In the genomic region with DNA sequence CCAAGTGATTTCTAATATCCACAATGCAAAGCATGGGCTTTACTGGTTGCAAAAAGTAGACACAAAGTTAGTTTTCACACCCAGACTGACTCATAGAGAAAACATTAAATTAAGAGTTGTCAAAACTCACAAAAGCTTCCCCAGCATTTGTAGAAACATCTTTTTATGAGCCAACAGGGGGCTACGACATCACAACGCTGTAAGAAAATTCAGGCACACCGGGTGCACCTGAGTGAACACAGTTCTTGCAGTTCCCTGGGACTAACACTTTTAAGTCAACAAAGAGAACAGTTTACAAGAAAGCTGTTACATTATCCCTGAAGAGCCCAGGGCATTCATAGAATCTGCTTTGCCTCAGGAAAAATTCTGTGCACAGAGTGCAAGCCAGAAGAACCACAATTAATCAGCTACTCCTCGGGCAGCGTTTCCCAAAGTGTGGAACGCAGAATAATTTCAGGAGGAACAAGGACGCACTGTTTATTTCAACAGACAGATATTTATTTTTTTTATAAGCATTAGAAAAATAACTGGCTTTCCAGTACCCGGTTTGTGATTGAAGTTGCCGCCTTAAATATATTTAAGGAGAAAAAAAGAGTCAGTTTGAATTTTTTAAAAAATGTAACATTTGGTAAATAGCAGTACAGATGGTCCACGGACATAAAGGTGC, we compare ENCODE assay signal across 7 cellular contexts. TPM values are rescaled to one million over a fixed set of nuclear protein-coding genes. Genes with fewer than 3 reads are reported as not detected.
A peak's percentile ranks its signal among the peaks of the same experiment; 100 is the strongest.
DNase-seq lines count a peak whose midpoint lies in the region; ATAC-seq and TF ChIP-seq lines count a peak whose summit lies in the region.

No MANE protein-coding gene starts in this region.

- dilution Hi-C loops in mammary epithelial cell (cut with HindIII; ENCODE audit: low sequenced_read_pairs) = no loop called here

- H3K27ac ChIP-seq in mammary epithelial cell (ENCODE audit: insufficient read depth, low read depth, low read length) (peak overlapping the region; percentile 87), uterus (peak overlapping the region; percentile 95 to 98)

- peaks cover 8% of the 10 kb centered on the region for H4K20me1 ChIP-seq in mammary epithelial cell (ENCODE audit: insufficient read depth, low read length)

- peak overlapping the region; percentile 41 for H3K27ac Mint-ChIP-seq in memory B cell

- peak overlapping the region; percentile 88 for H3K4me2 ChIP-seq in mammary epithelial cell (ENCODE audit: insufficient read depth, low read depth, low read length)

- H2AFZ ChIP-seq in mammary epithelial cell (ENCODE audit: low read depth, low read length) = peak overlapping the region; percentile 94

- H3K36me3 ChIP-seq in MG63 = peaks cover 6% of the 10 kb centered on the region; the same call in 1 of the 2 replicates
- no peaks in the 10 kb centered on the region for H3K36me3 ChIP-seq in mammary epithelial cell (ENCODE audit: insufficient read depth, low read length)
- H3K36me3 ChIP-seq in uterus = no peaks in the 10 kb centered on the region

- no peaks in the 10 kb centered on the region for H3K9me3 ChIP-seq in MG63
- H3K9me3 ChIP-seq in mammary epithelial cell (replicated peaks; ENCODE audit: insufficient read depth, low read length) = no peaks in the 10 kb centered on the region
- H3K9me3 ChIP-seq in uterus = no peaks in the 10 kb centered on the region

- H3K27me3 Mint-ChIP-seq in memory B cell = no peaks in the 10 kb centered on the region

- H3K9ac ChIP-seq in mammary epithelial cell (ENCODE audit: insufficient read depth, low read length) = peak overlapping the region; percentile 84

- BruUV-seq in mammary epithelial cell (replicated peaks; lab: Mats Ljungman, UMichigan) = no TSS peak

- in situ Hi-C loops in mammary epithelial cell (cut with MboI; ENCODE audit: low sequenced_read_pairs in 2 of 2) = loop anchor here in 1 of 2 donors (25.0 kb wide), 1 partner anchor 276 kb away; the partner anchor contains the start of gene UBE2C

- H3K4me1 ChIP-seq in mammary epithelial cell (ENCODE audit: insufficient read depth, low read length) (peaks cover 20% of the 10 kb centered on the region), uterus (peaks cover 0 to 14% of the 10 kb centered on the region in 2 donors)

- H3K36me3 Mint-ChIP-seq in memory B cell = peaks cover 5% of the 10 kb centered on the region

- H3K4me3 Mint-ChIP-seq in memory B cell = peak overlapping the region; percentile 86

- peaks cover 37% of the 10 kb centered on the region for H3K4me1 Mint-ChIP-seq in memory B cell

- ATAC-seq in memory B cell (ENCODE audit: low read depth) = no peak

- TF ChIP-seq CTCF in mammary epithelial cell (conservative IDR thresholded peaks at IDR 0.05 in 1 of 2, IDR thresholded peaks at IDR 0.05 in 1 of 2; ENCODE audit: extremely low read depth in 1 of 2, insufficient read depth in 1 of 2, low read depth in 1 of 2, low read length in 2 of 2) (no peak), uterus (IDR thresholded peaks at IDR 0.05) (no peak)

- H3K4me3 ChIP-seq in MG63 (peak overlapping the region; percentile 96), mammary epithelial cell (replicated peaks in 1 of 3; ENCODE audit: insufficient read depth in 1 of 3, low read depth in 2 of 3, low read length in 3 of 3) (peak overlapping the region; percentile 91 to 94 (median 91)), uterus (peak overlapping the region; percentile 80 to 89)

- peaks cover 60% of the 10 kb centered on the region for H3K79me2 ChIP-seq in mammary epithelial cell (ENCODE audit: insufficient read depth, low read length)

- intact Hi-C loops in mammary epithelial cell (cut with micrococcal nuclease) = loop anchor here (2.0 to 10.0 kb wide), 6 partner anchors 66 to 294 kb away; partner anchors contain the start of genes DNTTIP1, UBE2C, WFDC3 and ZNF335
- intact Hi-C loops in uterus (cut with DNase I; ENCODE audit: low total_unique reads) = no loop called here

- no peaks in the 10 kb centered on the region for H3K27me3 ChIP-seq in MG63
- H3K27me3 ChIP-seq in mammary epithelial cell (ENCODE audit: insufficient read depth, low read length) = no peaks in the 10 kb centered on the region
- no peaks in the 10 kb centered on the region for H3K27me3 ChIP-seq in uterus

- CTCF ChIA-PET in mammary epithelial cell (lab: Charles Lee; ENCODE audit: low non-redundant PET) = interaction anchor here (0.7 to 0.9 kb wide), 2 partner anchors 24 to 65 kb away, joined by 5 to 6 read pairs; no protein-coding TSS in a partner anchor

- DNase-seq in ELR (ENCODE audit: low read depth) = peak; percentile 49
- DNase-seq in MG63 = no peak
- DNase-seq in mammary epithelial cell = peak; percentile 47
- DNase-seq in memory B cell (ENCODE audit: low spot score in 2 of 2) = no peak
- DNase-seq in uterus = no peak
- DNase-seq in D341Med (ENCODE audit: low spot score) = no peak
- no peak for DNase-seq in amniotic stem cell (lab: John Stamatoyannopoulos, UW)

- 2% methylated on average over 9 of the region's 10 CpGs for WGBS in mammary epithelial cell (ENCODE audit: low coverage, missing lambda C conversion rate)

- H3K9me3 Mint-ChIP-seq in memory B cell = no peaks in the 10 kb centered on the region

- TF ChIP-seq POLR2A in uterus (IDR thresholded peaks at IDR 0.05) = no peak

RNA-seq across cellular contexts. Expression of gene NCOA5, which starts 1.2 kb away (rescaled TPM):
- 9.2 and 24.9 TPM in 2 replicates for total RNA-seq in MG63 (2014; rRNA removed; shearing (Covaris generic); ENCODE audit: low replicate concordance)
- 10 to 100 TPM; 11.2 to 17.8 TPM for total RNA-seq in mammary epithelial cell
- 17.4 TPM for polyA plus RNA-seq in mammary epithelial cell
- polyA minus RNA-seq in mammary epithelial cell = 20.1 TPM
- 10 to 100 TPM in 3 of 4 donors, 1 to 10 TPM in 1; 8.2 to 37.8 (median 29.5) TPM for total RNA-seq in uterus

RNA-seq across cellular contexts. Expression of gene CD40, which starts 29.6 kb away (rescaled TPM):
- not detected in 2 replicates for total RNA-seq in MG63 (2014; rRNA removed; shearing (Covaris generic); ENCODE audit: low replicate concordance)
- total RNA-seq in mammary epithelial cell = 1 to 10 TPM in 1 of 2 donors, not detected in 1; 3.2 TPM
- polyA plus RNA-seq in mammary epithelial cell = 14.9 TPM
- 0.31 TPM for polyA minus RNA-seq in mammary epithelial cell
- total RNA-seq in uterus = 10 to 100 TPM in 3 of 4 donors, 1 to 10 TPM in 1; 2.6 to 36.5 (median 23.5) TPM

RNA-seq across cellular contexts. Expression of gene SLC12A5, which starts 59.5 kb away (rescaled TPM):
- total RNA-seq in MG63 (2014; rRNA removed; shearing (Covaris generic); ENCODE audit: low replicate concordance) = 0.15 and 0.72 TPM in 2 replicates
- total RNA-seq in mammary epithelial cell = 1 to 10 TPM in 1 of 2 donors, not detected in 1; 1.5 TPM
- 0.94 TPM for polyA plus RNA-seq in mammary epithelial cell
- 11.3 TPM for polyA minus RNA-seq in mammary epithelial cell
- total RNA-seq in uterus = under 1 TPM in 1 of 4 donors, not detected in 3; 0.35 TPM

Comparison
In these comparisons a context has a peak if more than half of its experiments do, and no peak if none do; other contexts are left out.
1. DNase-seq: peak in ELR (single experiment) and mammary epithelial cell (single experiment); none in MG63 (single experiment), memory B cell (0 of 2), uterus (0 of 2), D341Med (single experiment) and amniotic stem cell (single experiment).
2. Peak in every context shown above with its lines, with median percentiles within 50 percentile points of each other: H3K4me3 ChIP-seq.